Comparison of ENCODE assay signal across 1 cellular context in genomic region chr1:234170622-234171021, GRCh38.
TF ChIP-seq lines count a peak whose summit lies in the region.

No MANE protein-coding gene starts in this region.

TF ChIP-seq in WTC11, 78 proteins besides CTCF, POLR2A, EP300 and RAD21 (continued from another document):
- TF ChIP-seq PREB (CRISPR knock-in tag; IDR thresholded peaks at IDR 0.05; ENCODE audit: borderline replicate concordance) = no peak
- TF ChIP-seq, protein P1, sequence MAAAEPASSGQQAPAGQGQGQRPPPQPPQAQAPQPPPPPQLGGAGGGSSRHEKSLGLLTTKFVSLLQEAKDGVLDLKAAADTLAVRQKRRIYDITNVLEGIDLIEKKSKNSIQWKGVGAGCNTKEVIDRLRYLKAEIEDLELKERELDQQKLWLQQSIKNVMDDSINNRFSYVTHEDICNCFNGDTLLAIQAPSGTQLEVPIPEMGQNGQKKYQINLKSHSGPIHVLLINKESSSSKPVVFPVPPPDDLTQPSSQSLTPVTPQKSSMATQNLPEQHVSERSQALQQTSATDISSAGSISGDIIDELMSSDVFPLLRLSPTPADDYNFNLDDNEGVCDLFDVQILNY (CRISPR knock-in tag; IDR thresholded peaks at IDR 0.05) = no peak
- no peak for TF ChIP-seq ZNF281 (CRISPR knock-in tag; IDR thresholded peaks at IDR 0.05)
